1 cellular context compared by ENCODE assay signal in genomic region chr22:43853328-43853931, GRCh38.
TF ChIP-seq lines count a peak whose summit lies in the region.

No MANE protein-coding gene starts in this region.

TF ChIP-seq in IMR-90, 13 proteins besides CTCF, POLR2A, EP300 and RAD21:
- TF ChIP-seq SMC3 (IDR thresholded peaks at IDR 0.05; ENCODE audit: low read depth, low read length), result no peak
- TF ChIP-seq MXI1 (IDR thresholded peaks at IDR 0.05; ENCODE audit: borderline replicate concordance, low read depth, low read length), result no peak
- TF ChIP-seq CEBPB (IDR thresholded peaks at IDR 0.05; ENCODE audit: low read depth, low read length), result no peak
